28 cellular contexts compared by ENCODE assay signal in genomic region chr5:143713331-143714032, GRCh38.
A peak's percentile ranks its signal among the peaks of the same experiment; 100 is the strongest.
DNase-seq lines count a peak whose midpoint lies in the region; ATAC-seq, FAIRE-seq and TF ChIP-seq lines count a peak whose summit lies in the region.
"Had no signal": no experiment of that assay in that cellular context is flagged by ENCODE, and none has a peak within 500 bp of the region (broad histone marks: within the 10 kb centered on the region; RNA-seq: fewer than 3 reads in every experiment).

No MANE protein-coding gene starts in this region.

- no peak for TF ChIP-seq POLR2A in upper lobe of left lung (IDR thresholded peaks at IDR 0.05)

- H2AFZ ChIP-seq in SK-N-SH (ENCODE audit: low read depth), result no peak overlapping the region
- H2AFZ ChIP-seq in astrocyte (ENCODE audit: low read depth, low read length), result no peak overlapping the region

- H3K9me3 Mint-ChIP-seq in astrocyte (ENCODE audit: unreplicated experiment), result no peaks in the 10 kb centered on the region
- H3K9me3 Mint-ChIP-seq: activated CD8-positive, alpha-beta T cell treated with anti-CD3 and anti-CD28 coated beads for 36 hours; activated T-cell treated with anti-CD3 and anti-CD28 coated beads, Interleukin-2, amount 50 U/mL, for 24 hours; central memory CD8-positive, alpha-beta T cell; IgD-negative memory B cell; stimulated activated naive CD8-positive, alpha-beta T cell treated with anti-CD3 and anti-CD28 coated beads, Interleukin-15, amount 100 ng/mL, for 72 hours; T-helper 2 cell treated with Interferon-gamma antibody and Interleukin-4, amounts not matched to agents 5 μg/mL and 100 μg/mL, for 36 hours; type B pancreatic cell had no signal

- TF ChIP-seq EP300 in SK-N-SH (IDR thresholded peaks at IDR 0.05; ENCODE audit: borderline replicate concordance in 1 of 2, low read depth in 1 of 2, low read length in 1 of 2) (no peak), upper lobe of left lung (IDR thresholded peaks at IDR 0.05) (no peak)

- H3K4me2 ChIP-seq in SK-N-SH (no peak overlapping the region), astrocyte (ENCODE audit: low read length) (no peak overlapping the region)
- H3K4me2 ChIP-seq: BLaER1 had no signal

- H3K27ac ChIP-seq in SK-N-SH (ENCODE audit: low read depth in 2 of 2, low read length in 1 of 2) (no peak overlapping the region), astrocyte (ENCODE audit: low read depth, low read length) (no peak overlapping the region), upper lobe of left lung (peak overlapping the region in 2 of 4 donors; percentile 19 to 53)
- H3K27ac ChIP-seq: 22Rv1, BLaER1, esophagus muscularis mucosa, neutrophil, SJCRH30, spleen had no signal

- peaks cover 0 to 5% of the 10 kb centered on the region in 2 experiments; a peak in 2 of 4 replicates for H3K4me1 ChIP-seq in SK-N-SH (ENCODE audit: control insufficient read depth in 1 of 2, insufficient read depth in 2 of 2, low read depth in 1 of 2, low read length in 1 of 2)
- H3K4me1 ChIP-seq in astrocyte (ENCODE audit: insufficient read depth, low read length), result no peaks in the 10 kb centered on the region
- H3K4me1 ChIP-seq in upper lobe of left lung, result peaks cover 2 to 21% (median 8%) of the 10 kb centered on the region in 4 donors
- H3K4me1 ChIP-seq: SJCRH30 had no signal

- POLR2A ChIA-PET in SK-N-SH (lab: Yijun Ruan, JAX), result no interaction called here

- H3K36me3 ChIP-seq in SK-N-SH (replicated peaks in 1 of 2; ENCODE audit: control insufficient read depth in 1 of 2, insufficient read depth in 2 of 2, low read length in 1 of 2) (no peaks in the 10 kb centered on the region), astrocyte (ENCODE audit: insufficient read depth, low read length) (no peaks in the 10 kb centered on the region), upper lobe of left lung (no peaks in the 10 kb centered on the region)
- H3K36me3 ChIP-seq: BLaER1, esophagus muscularis mucosa, heart right ventricle, neutrophil, SJCRH30, spleen had no signal

- no peak for TF ChIP-seq RAD21 in SK-N-SH (IDR thresholded peaks at IDR 0.05; ENCODE audit: low read length)

- H4K20me1 ChIP-seq in SK-N-SH (ENCODE audit: insufficient read depth), result no peaks in the 10 kb centered on the region
- H4K20me1 ChIP-seq in astrocyte (ENCODE audit: insufficient read depth, low read length), result no peaks in the 10 kb centered on the region
- H4K20me1 ChIP-seq: BLaER1 had no signal

- H3K27me3 ChIP-seq in SK-N-SH (ENCODE audit: insufficient read depth) (no peaks in the 10 kb centered on the region), astrocyte (ENCODE audit: insufficient read depth, low read length) (no peaks in the 10 kb centered on the region), upper lobe of left lung (no peaks in the 10 kb centered on the region)
- H3K27me3 ChIP-seq: BLaER1, esophagus muscularis mucosa, heart right ventricle, neutrophil, SJCRH30, spleen had no signal

- intact Hi-C loops in left ventricle myocardium superior (cut with micrococcal nuclease), result no loop called here

- TF ChIP-seq CTCF in SK-N-SH (IDR thresholded peaks at IDR 0.05), result no peak
- no peak for TF ChIP-seq CTCF in astrocyte (IDR thresholded peaks at IDR 0.05; ENCODE audit: insufficient read depth, low read depth, low read length)
- TF ChIP-seq CTCF in upper lobe of left lung (IDR thresholded peaks at IDR 0.05), result no peak

- no peak overlapping the region for H3K9ac ChIP-seq in SK-N-SH
- H3K9ac ChIP-seq in astrocyte (ENCODE audit: low read length), result no peak overlapping the region
- H3K9ac ChIP-seq: BLaER1 had no signal

- H3K9me3 ChIP-seq in SK-N-SH (no peaks in the 10 kb centered on the region), astrocyte (ENCODE audit: insufficient read depth, low read depth, low read length) (no peaks in the 10 kb centered on the region), upper lobe of left lung (no peaks in the 10 kb centered on the region)
- H3K9me3 ChIP-seq: BLaER1, Caco-2, esophagus muscularis mucosa, heart right ventricle, neutrophil, SJCRH30, spleen had no signal

- no peaks in the 10 kb centered on the region for H3K9me2 ChIP-seq in SK-N-SH

- no peaks in the 10 kb centered on the region for H3K27me3 Mint-ChIP-seq in astrocyte (ENCODE audit: low read depth, unreplicated experiment)
- H3K27me3 Mint-ChIP-seq: activated CD8-positive, alpha-beta T cell treated with anti-CD3 and anti-CD28 coated beads for 36 hours; activated T-cell treated with anti-CD3 and anti-CD28 coated beads, Interleukin-2, amount 50 U/mL, for 24 hours; central memory CD8-positive, alpha-beta T cell; IgD-negative memory B cell; stimulated activated naive CD8-positive, alpha-beta T cell treated with anti-CD3 and anti-CD28 coated beads, Interleukin-15, amount 100 ng/mL, for 72 hours; type B pancreatic cell had no signal

- H3F3A ChIP-seq in SK-N-SH (replicated peaks; ENCODE audit: insufficient read depth), result peaks cover 3% of the 10 kb centered on the region

- FAIRE-seq in astrocyte (lab: Jason Lieb, UNC), result peak; percentile 47

- CTCF ChIA-PET in SK-N-SH (lab: Yijun Ruan, JAX), result interaction anchor here (0.6 to 0.8 kb wide), 3 partner anchors 8 to 50 kb away, joined by 3 read pairs; no protein-coding TSS in a partner anchor

- H3K4me3 ChIP-seq in SK-N-SH (ENCODE audit: low read depth in 2 of 2, low read length in 1 of 2) (no peak overlapping the region), astrocyte (ENCODE audit: insufficient read depth, low read depth, low read length) (no peak overlapping the region), upper lobe of left lung (no peak overlapping the region)
- H3K4me3 ChIP-seq: BLaER1, esophagus muscularis mucosa, heart right ventricle, lung, SJCRH30, spleen had no signal

- no peak overlapping the region for H3K4me3 Mint-ChIP-seq in astrocyte (ENCODE audit: unreplicated experiment)
- H3K4me3 Mint-ChIP-seq: activated CD8-positive, alpha-beta T cell treated with anti-CD3 and anti-CD28 coated beads for 36 hours; activated T-cell treated with anti-CD3 and anti-CD28 coated beads, Interleukin-2, amount 50 U/mL, for 24 hours; central memory CD8-positive, alpha-beta T cell; IgD-negative memory B cell; stimulated activated naive CD8-positive, alpha-beta T cell treated with anti-CD3 and anti-CD28 coated beads, Interleukin-15, amount 100 ng/mL, for 72 hours; T-helper 2 cell treated with Interferon-gamma antibody and Interleukin-4, amounts not matched to agents 5 μg/mL and 100 μg/mL, for 36 hours; type B pancreatic cell had no signal

- no peaks in the 10 kb centered on the region for H3K79me2 ChIP-seq in SK-N-SH (ENCODE audit: insufficient read depth)
- H3K79me2 ChIP-seq in astrocyte (ENCODE audit: insufficient read depth, low read length), result no peaks in the 10 kb centered on the region

- ATAC-seq in SK-N-SH treated with all-trans-retinoic acid at 6 μM for 48 hours (peak; percentile 77), left ventricle myocardium superior (peak; percentile 56), upper lobe of left lung (ENCODE audit: low FRiP score in 2 of 2) (peak; percentile 48 to 58), HG03045 (IDR thresholded peaks at IDR 0.05; ENCODE audit: unreplicated experiment) (no peak), HG03342 (IDR thresholded peaks at IDR 0.05; ENCODE audit: unreplicated experiment) (no peak)
- ATAC-seq: activated CD8-positive, alpha-beta T cell treated with anti-CD3 and anti-CD28 coated beads for 36 hours; stimulated activated naive CD8-positive, alpha-beta T cell treated with anti-CD3 and anti-CD28 coated beads, Interleukin-15, amount 100 ng/mL, for 72 hours had no signal

- no peaks in the 10 kb centered on the region for H3K36me3 Mint-ChIP-seq in astrocyte (ENCODE audit: low read depth, unreplicated experiment)
- H3K36me3 Mint-ChIP-seq: type B pancreatic cell had no signal

- H3K27ac Mint-ChIP-seq in astrocyte (ENCODE audit: unreplicated experiment), result no peak overlapping the region
- H3K27ac Mint-ChIP-seq: activated CD8-positive, alpha-beta T cell treated with anti-CD3 and anti-CD28 coated beads for 36 hours; activated T-cell treated with anti-CD3 and anti-CD28 coated beads, Interleukin-2, amount 50 U/mL, for 24 hours; IgD-negative memory B cell; stimulated activated naive CD8-positive, alpha-beta T cell treated with anti-CD3 and anti-CD28 coated beads, Interleukin-15, amount 100 ng/mL, for 72 hours; T-helper 2 cell treated with Interferon-gamma antibody and Interleukin-4, amounts not matched to agents 5 μg/mL and 100 μg/mL, for 36 hours; type B pancreatic cell had no signal

- WGBS in SK-N-SH (ENCODE audit: low lambda C conversion rate), result 77% methylated on average over 3 of the region's 3 CpGs
- 59 to 73% methylated on average over 3 of the region's 3 CpGs for WGBS in upper lobe of left lung, 2 donors

- peaks cover 9% of the 10 kb centered on the region for H3K4me1 Mint-ChIP-seq in astrocyte (ENCODE audit: low read depth, unreplicated experiment)
- H3K4me1 Mint-ChIP-seq: stimulated activated naive CD8-positive, alpha-beta T cell treated with anti-CD3 and anti-CD28 coated beads, Interleukin-15, amount 100 ng/mL, for 72 hours had no signal

- DNase-seq in SK-N-SH (no peak), astrocyte (ENCODE audit: low read depth) (peak; percentile 27), left ventricle myocardium superior (no peak), upper lobe of left lung (no peak)
- DNase-seq in activated CD4-positive, alpha-beta T cell treated with anti-CD3 and anti-CD28 coated beads, Interleukin-2, amount 50 U/mL, for 4 hours, result no peak
- DNase-seq: activated CD8-positive, alpha-beta T cell treated with anti-CD3 and anti-CD28 coated beads for 36 hours; activated naive CD4-positive, alpha-beta T cell; activated T-cell treated with anti-CD3 and anti-CD28 coated beads, Interleukin-2, amount 50 U/mL, for 24 hours; Caco-2; effector CD4-positive, alpha-beta T cell; heart right ventricle; NCI-H1694; SJCRH30; spleen; stimulated activated CD4-positive, alpha-beta T cell treated with anti-CD3 and anti-CD28 coated beads, Interleukin-4, amount 100 ng/mL, for 4 hours; stimulated activated naive CD8-positive, alpha-beta T cell treated with anti-CD3 and anti-CD28 coated beads, Interleukin-15, amount 100 ng/mL, for 72 hours had no signal

TF ChIP-seq in SK-N-SH, 30 proteins besides CTCF, POLR2A, EP300 and RAD21:
- TF ChIP-seq SIN3A (IDR thresholded peaks at IDR 0.05; ENCODE audit: borderline replicate concordance, low read depth, low read length), result no peak
- no peak for TF ChIP-seq GABPA (IDR thresholded peaks at IDR 0.05; ENCODE audit: low read depth)
- TF ChIP-seq RFX5 (IDR thresholded peaks at IDR 0.05; ENCODE audit: low read length), result no peak

Comparison
In these comparisons a context has a peak if more than half of its experiments do, and no peak if none do; other contexts are left out.
1. ATAC-seq: peak in SK-N-SH treated with all-trans-retinoic acid at 6 μM for 48 hours (single experiment), left ventricle myocardium superior (single experiment) and upper lobe of left lung (2 of 2); none in HG03045 (single experiment) and HG03342 (single experiment).